Comparison of ENCODE assay signal across 8 cellular contexts in genomic region chr11:65711785-65712632, GRCh38. TPM values are rescaled to one million over a fixed set of nuclear protein-coding genes. Genes with fewer than 3 reads are reported as not detected.
DNase-seq lines count a peak whose midpoint lies in the region; ATAC-seq and TF ChIP-seq lines count a peak whose summit lies in the region.

TSS of gene KAT5 (plus strand) at chr11:65712252. CDS start at chr11:65712268, 16 bp downstream.

- no peaks in the 10 kb centered on the region for H3K9me3 Mint-ChIP-seq in activated CD8-positive, alpha-beta memory T cell treated with anti-CD3 and anti-CD28 coated beads, Interleukin-2, amount 10 ng/mL, durations not matched to agents 7 days and 5 days (ENCODE audit: low read depth)
- H3K9me3 Mint-ChIP-seq in endodermal cell, result peaks cover 15% of the 10 kb centered on the region

- peaks cover 8% of the 10 kb centered on the region for H3K9me3 ChIP-seq in endodermal cell (ENCODE audit: control insufficient read depth, low read length)

- peak; percentile 95 for TF ChIP-seq CTCF in endodermal cell (conservative IDR thresholded peaks at IDR 0.05)

- in situ Hi-C loops in Caki2 (cut with HindIII; ENCODE audit: low pct_unique_long_range_greater_than_20kb, low sequenced_read_pairs), result no loop called here

- ATAC-seq in GM21367 (IDR thresholded peaks at IDR 0.05; ENCODE audit: unreplicated experiment), result peak; percentile 66
- ATAC-seq in activated CD8-positive, alpha-beta memory T cell treated with anti-CD3 and anti-CD28 coated beads, Interleukin-2, amount 10 ng/mL, durations not matched to agents 7 days and 5 days, result peak; percentile 87

- DNase-seq in Caki2 (ENCODE audit: low read depth), result peak; percentile 99
- peak; percentile 62 to 100 (median 96) for DNase-seq in HUDEP-2 (lab: John Stamatoyannopoulos, UW; ENCODE audit: unreplicated experiment in 76 of 76)
- DNase-seq in NOMO-1 treated with dmso at 0.1 percent for 144 hours (lab: John Stamatoyannopoulos, UW; ENCODE audit: unreplicated experiment), result peak; percentile 99
- DNase-seq in activated CD8-positive, alpha-beta memory T cell treated with anti-CD3 and anti-CD28 coated beads, Interleukin-2, amount 10 ng/mL, durations not matched to agents 7 days and 5 days, result peak; percentile 100
- DNase-seq in endodermal cell, result peak; percentile 100
- DNase-seq in mesenteric fat pad (ENCODE audit: low spot score), result peak; percentile 99
- DNase-seq in stimulated activated CD8-positive, alpha-beta memory T cell treated with anti-CD3 and anti-CD28 coated beads, Interleukin-15, amount 100 ng/mL, for 24 hours (ENCODE audit: low read depth), result peak; percentile 92

- peak within 1 kb of the TSS; percentile 83 for H3K4me3 Mint-ChIP-seq in activated CD8-positive, alpha-beta memory T cell treated with anti-CD3 and anti-CD28 coated beads, Interleukin-2, amount 10 ng/mL, durations not matched to agents 7 days and 5 days
- peak within 1 kb of the TSS; percentile 81 for H3K4me3 Mint-ChIP-seq in endodermal cell

- peaks cover 29% of the 10 kb centered on the region for H3K36me3 Mint-ChIP-seq in activated CD8-positive, alpha-beta memory T cell treated with anti-CD3 and anti-CD28 coated beads, Interleukin-2, amount 10 ng/mL, durations not matched to agents 7 days and 5 days
- peaks cover 37% of the 10 kb centered on the region for H3K36me3 Mint-ChIP-seq in endodermal cell (ENCODE audit: low read depth)

- peak within 1 kb of the TSS; percentile 92 for H3K4me3 ChIP-seq in endodermal cell (ENCODE audit: low read length)

- H3K36me3 ChIP-seq in endodermal cell (ENCODE audit: control insufficient read depth, insufficient read depth, low read length), result peaks cover 38% of the 10 kb centered on the region

- H3K9ac ChIP-seq in endodermal cell (ENCODE audit: extremely low read depth, low read length, poor library complexity, severe bottlenecking), result peak within 1 kb of the TSS; percentile 93

- H3K27me3 Mint-ChIP-seq in activated CD8-positive, alpha-beta memory T cell treated with anti-CD3 and anti-CD28 coated beads, Interleukin-2, amount 10 ng/mL, durations not matched to agents 7 days and 5 days, result peaks cover 2% of the 10 kb centered on the region
- H3K27me3 Mint-ChIP-seq in endodermal cell (ENCODE audit: insufficient read depth), result peaks cover 15% of the 10 kb centered on the region

- no peaks in the 10 kb centered on the region for H3K27me3 ChIP-seq in endodermal cell (ENCODE audit: control insufficient read depth, insufficient read depth, low read length, poor library complexity, severe bottlenecking)

- peak within 1 kb of the TSS; percentile 98 for H3K27ac Mint-ChIP-seq in activated CD8-positive, alpha-beta memory T cell treated with anti-CD3 and anti-CD28 coated beads, Interleukin-2, amount 10 ng/mL, durations not matched to agents 7 days and 5 days
- H3K27ac Mint-ChIP-seq in endodermal cell, result peak within 1 kb of the TSS; percentile 99

- CTCF ChIA-PET in activated CD8-positive, alpha-beta memory T cell treated with anti-CD3 and anti-CD28 coated beads, Interleukin-2, amount 10 ng/mL, durations not matched to agents 7 days and 5 days (lab: Charles Lee), result interaction anchor here (0.6 to 5.3 kb wide), 54 partner anchors 9 to 357 kb away, joined by 3 to 70 read pairs (median 4); partner anchors contain the start of genes AP5B1, BANF1, CCDC85B and CFL1

- H3K27ac ChIP-seq in endodermal cell (ENCODE audit: low read depth, low read length), result peak within 1 kb of the TSS; percentile 97

- 1 to 2% methylated on average over 44 to 65 of the region's 65 CpGs for whole genome bisulfite sequencing in endodermal cell (ENCODE audit: insufficient coverage in 1 of 2, insufficient read length in 1 of 2), 2 experiments

- H3K4me1 Mint-ChIP-seq in activated CD8-positive, alpha-beta memory T cell treated with anti-CD3 and anti-CD28 coated beads, Interleukin-2, amount 10 ng/mL, durations not matched to agents 7 days and 5 days, result peaks cover 36% of the 10 kb centered on the region
- H3K4me1 Mint-ChIP-seq in endodermal cell, result no peaks in the 10 kb centered on the region

- no peaks in the 10 kb centered on the region for H3K4me1 ChIP-seq in endodermal cell (ENCODE audit: control insufficient read depth, insufficient read depth, low read length)

RNA-seq across cellular contexts. Expression of gene KAT5, which starts in this region (rescaled TPM):
- 43.6 and 71.0 TPM in 2 replicates for total RNA-seq in Caki2 (2014; rRNA removed; shearing (Covaris generic); ENCODE audit: low replicate concordance)
- 10 to 100 TPM; 62.0 to 69.8 TPM for total RNA-seq in activated CD8-positive, alpha-beta memory T cell treated with anti-CD3 and anti-CD28 coated beads, Interleukin-2, amount 10 ng/mL, durations not matched to agents 7 days and 5 days
- 10 to 100 TPM; 48.5 to 48.8 TPM for total RNA-seq in endodermal cell
- polyA plus RNA-seq in endodermal cell (2013, experiment 1 of 2), result 50.5 TPM
- polyA plus RNA-seq in endodermal cell (2013, experiment 2 of 2), result 47.3 TPM
- 49.9 TPM for total RNA-seq in mesenteric fat pad

Comparison
In these comparisons a context has a peak if more than half of its experiments do, and no peak if none do; other contexts are left out.
1. Peak in every context shown above with its lines: DNase-seq, ATAC-seq, H3K4me3 ChIP-seq and H3K27ac ChIP-seq.